In genomic region chr18:3973191-3973590, GRCh38 we compare ENCODE assay signal across 19 cellular contexts.
"Had no signal": no experiment of that assay in that cellular context is flagged by ENCODE, and none has a peak within 500 bp of the region (broad histone marks: within the 10 kb centered on the region; RNA-seq: fewer than 3 reads in every experiment).

No MANE protein-coding gene starts in this region.

- H3K9me3 ChIP-seq: right lobe of liver, vagina had no signal

- DNase-seq: activated CD4-positive, alpha-beta T cell treated with anti-CD3 and anti-CD28 coated beads for 1 hour; activated CD4-positive, alpha-beta T cell treated with anti-CD3 and anti-CD28 coated beads, Interleukin-2, amount 50 U/mL, for 1 hour; activated CD8-positive, alpha-beta T cell treated with anti-CD3 and anti-CD28 coated beads, Interleukin-2, amount 10 ng/mL, durations not matched to agents 7 days and 5 days; activated gamma-delta T cell; head of caudate nucleus; left ventricle myocardium superior; naive B cell; occipital lobe; right lobe of liver; stimulated activated CD4-positive, alpha-beta T cell treated with anti-CD3 and anti-CD28 coated beads, Interleukin-1b, Interleukin-23, amount 100 ng/mL, for 48 hours; stimulated activated naive CD8-positive, alpha-beta T cell treated with anti-CD3 and anti-CD28 coated beads, Interleukin-15, amount 100 ng/mL, for 72 hours; T-cell; trophoblast cell had no signal

- H3K36me3 ChIP-seq: gastroesophageal sphincter, right lobe of liver, vagina had no signal

- H3K4me1 ChIP-seq: gastroesophageal sphincter, right lobe of liver, vagina had no signal

- ATAC-seq: activated CD8-positive, alpha-beta T cell treated with anti-CD3 and anti-CD28 coated beads, Interleukin-2, amount 10 ng/mL, durations not matched to agents 7 days and 5 days; gastroesophageal sphincter; left ventricle myocardium superior; right lobe of liver; stimulated activated effector memory CD8-positive, alpha-beta T cell treated with anti-CD3 and anti-CD28 coated beads, Interleukin-12 subunit alpha, Interleukin-12 subunit beta, amount 100 ng/mL, for 72 hours; stimulated activated naive CD8-positive, alpha-beta T cell treated with anti-CD3 and anti-CD28 coated beads, Interleukin-15, amount 100 ng/mL, for 72 hours; T-cell had no signal

- H3K4me3 ChIP-seq: gastroesophageal sphincter, right lobe of liver, skin epidermis, vagina had no signal

- H3K27me3 ChIP-seq: gastroesophageal sphincter, right lobe of liver, vagina had no signal

- H3K27ac ChIP-seq: epithelial cell of prostate, gastroesophageal sphincter, right lobe of liver, skin epidermis, vagina, VCaP had no signal
